In the genomic region with DNA sequence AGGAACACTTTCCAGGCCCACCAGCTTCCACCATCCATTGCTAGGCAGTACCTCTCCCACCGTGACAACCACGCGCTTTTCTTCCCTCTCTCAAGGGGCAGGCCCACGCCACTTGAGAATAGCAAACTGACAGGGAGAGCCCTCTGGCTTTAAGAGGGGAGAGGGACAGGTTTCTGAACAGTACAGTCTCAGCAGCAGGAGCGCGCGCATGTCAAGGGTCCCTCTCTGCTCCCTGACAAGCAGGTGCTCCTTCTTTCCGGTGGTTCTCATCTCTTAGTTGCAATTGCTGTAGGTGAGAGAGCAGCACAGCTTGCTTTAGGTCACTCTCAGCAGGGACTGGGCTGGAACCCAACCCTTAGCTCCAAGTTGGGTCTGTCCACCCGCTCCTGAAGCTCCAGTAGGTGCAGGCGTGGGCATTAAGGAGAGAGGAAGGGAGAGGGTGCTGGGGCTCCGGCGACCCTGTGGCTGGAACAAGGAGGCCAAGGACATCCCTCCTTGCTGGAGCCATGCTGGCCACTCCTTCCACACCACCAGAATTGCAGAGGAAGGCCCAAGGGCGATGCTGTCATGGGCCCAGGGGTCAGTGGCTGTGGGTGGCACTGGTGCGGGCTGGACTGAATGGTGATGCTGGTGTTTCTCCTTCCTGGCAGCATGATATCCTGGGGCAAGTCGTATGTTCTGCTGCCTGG, we compare ENCODE assay signal across 8 cellular contexts. TPM values are rescaled to one million over a fixed set of nuclear protein-coding genes. Genes with fewer than 3 reads are reported as not detected.
DNase-seq lines count a peak whose midpoint lies in the region; ATAC-seq and TF ChIP-seq lines count a peak whose summit lies in the region.

No MANE protein-coding gene starts in this region.

- POLR2A ChIA-PET in T-cell (lab: Charles Lee), result interaction anchor here in 1 of 2 donors (1.3 kb wide), 1 partner anchor 8 kb away, joined by 3 read pairs; no protein-coding TSS in a partner anchor

- H3K9me3 Mint-ChIP-seq in activated naive CD4-positive, alpha-beta T cell treated with anti-CD3 and anti-CD28 coated beads, Interleukin-2, amount 50 U/mL, for 24 hours, result no peaks in the 10 kb centered on the region
- H3K9me3 Mint-ChIP-seq in T-cell, result peaks cover 3 to 6% (median 3%) of the 10 kb centered on the region in 3 donors

- peak overlapping the region; percentile 82 for H3K4me3 ChIP-seq in osteoblast (ENCODE audit: insufficient read depth, low read length)

- ATAC-seq in T-cell (replicated peaks in 1 of 4), result peak in 1 of 4 experiments; percentile 1

- peaks cover 8% of the 10 kb centered on the region for H3K4me1 ChIP-seq in osteoblast (ENCODE audit: insufficient read depth, low read length)

- H2AFZ ChIP-seq in osteoblast (ENCODE audit: low read length), result peak overlapping the region; percentile 79

- peaks cover 6% of the 10 kb centered on the region for H3K36me3 Mint-ChIP-seq in activated naive CD4-positive, alpha-beta T cell treated with anti-CD3 and anti-CD28 coated beads, Interleukin-2, amount 50 U/mL, for 24 hours
- peaks cover 16% of the 10 kb centered on the region for H3K36me3 Mint-ChIP-seq in T-cell

- CTCF ChIA-PET in T-cell (lab: Charles Lee), result interaction anchor here in 1 of 2 donors (1.2 to 1.7 kb wide), 5 partner anchors 11 to 503 kb away, joined by 3 to 14 read pairs (median 9); a partner anchor contains a TSS

- peaks cover 21% of the 10 kb centered on the region for H3K4me1 Mint-ChIP-seq in activated naive CD4-positive, alpha-beta T cell treated with anti-CD3 and anti-CD28 coated beads, Interleukin-2, amount 50 U/mL, for 24 hours
- H3K4me1 Mint-ChIP-seq in T-cell, result peaks cover 18 to 27% (median 18%) of the 10 kb centered on the region in 3 donors

- peak overlapping the region; percentile 95 for H3K27ac Mint-ChIP-seq in activated naive CD4-positive, alpha-beta T cell treated with anti-CD3 and anti-CD28 coated beads, Interleukin-2, amount 50 U/mL, for 24 hours
- H3K27ac Mint-ChIP-seq in T-cell, result peak overlapping the region; percentile 94 to 95

- H3K36me3 ChIP-seq in osteoblast (ENCODE audit: insufficient read depth, low read length), result peaks cover 20% of the 10 kb centered on the region

- H3K27ac ChIP-seq in osteoblast (ENCODE audit: low read depth, low read length), result peak overlapping the region; percentile 90

- H3K79me2 ChIP-seq in osteoblast (ENCODE audit: insufficient read depth, low read length), result peaks cover 6% of the 10 kb centered on the region

- TF ChIP-seq CTCF in osteoblast (IDR thresholded peaks at IDR 0.05; ENCODE audit: extremely low read depth, low read depth, low read length), result no peak

- DNase-seq in activated naive CD4-positive, alpha-beta T cell treated with Interleukin-2 at 50 U/mL for 16 hours, result no peak
- no peak for DNase-seq in T-cell
- peak; percentile 13 for DNase-seq in fibroblast of peridontal ligament (ENCODE audit: extremely low read depth)
- DNase-seq in osteoblast (ENCODE audit: insufficient read length, low spot score, missing footprints), result peak; percentile 72
- DNase-seq in superior temporal gyrus (ENCODE audit: extremely low spot score), result no peak
- no peak for DNase-seq in NOMO-1 treated with DMSO at 0.1 percent for 48 hours (lab: John Stamatoyannopoulos, UW; ENCODE audit: unreplicated experiment)
- no peak for DNase-seq in epidermal melanocyte (ENCODE audit: insufficient read length, low spot score)

- no peaks in the 10 kb centered on the region for H3K27me3 Mint-ChIP-seq in activated naive CD4-positive, alpha-beta T cell treated with anti-CD3 and anti-CD28 coated beads, Interleukin-2, amount 50 U/mL, for 24 hours
- no peaks in the 10 kb centered on the region for H3K27me3 Mint-ChIP-seq in T-cell

- H3K27me3 ChIP-seq in osteoblast (ENCODE audit: insufficient read depth, low read length), result no peaks in the 10 kb centered on the region

- peak overlapping the region; percentile 93 for H3K4me2 ChIP-seq in osteoblast (ENCODE audit: insufficient read depth, low read length)

- peak overlapping the region; percentile 89 for H3K4me3 Mint-ChIP-seq in activated naive CD4-positive, alpha-beta T cell treated with anti-CD3 and anti-CD28 coated beads, Interleukin-2, amount 50 U/mL, for 24 hours
- peak overlapping the region; percentile 80 to 86 (median 82) for H3K4me3 Mint-ChIP-seq in T-cell

- H3K9me3 ChIP-seq in osteoblast (ENCODE audit: low read depth, low read length), result no peaks in the 10 kb centered on the region

- no peaks in the 10 kb centered on the region for H4K20me1 ChIP-seq in osteoblast (ENCODE audit: insufficient read depth, low read length)

RNA-seq across cellular contexts. Expression of a gene that starts 9.0 kb away (rescaled TPM):
- total RNA-seq in T-cell (10 to 100 TPM; 24.6 to 38.5 (median 34.6) TPM), osteoblast (14.8 and 15.0 TPM in 2 replicates)

Comparison
In these comparisons a context has a peak if more than half of its experiments do, and no peak if none do; other contexts are left out.
1. DNase-seq: peak in fibroblast of peridontal ligament (single experiment) and osteoblast (single experiment); none in activated naive CD4-positive, alpha-beta T cell treated with Interleukin-2 at 50 U/mL for 16 hours (single experiment), T-cell (0 of 34), superior temporal gyrus (single experiment), NOMO-1 treated with DMSO at 0.1 percent for 48 hours (single experiment) and epidermal melanocyte (single experiment).